ENCODE assay signal across 8 cellular contexts in the genomic region with DNA sequence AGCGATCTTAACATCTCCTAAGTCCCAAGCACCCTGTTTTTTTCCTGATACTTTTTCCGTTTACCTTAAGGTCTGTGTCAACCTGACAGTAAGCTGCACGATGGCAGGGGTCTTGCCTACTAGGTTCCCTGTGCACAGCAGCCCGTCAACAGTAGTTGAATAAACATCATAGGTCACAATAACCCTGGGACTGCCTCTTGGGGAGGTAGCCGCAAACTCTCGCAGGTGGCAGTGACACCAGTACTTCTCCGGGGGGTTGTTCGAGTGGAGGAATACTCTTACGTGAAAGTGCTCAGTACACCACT. TPM values are rescaled to one million over a fixed set of nuclear protein-coding genes. Genes with fewer than 3 reads are reported as not detected.
DNase-seq lines count a peak whose midpoint lies in the region; ATAC-seq, FAIRE-seq and TF ChIP-seq lines count a peak whose summit lies in the region.

No MANE protein-coding gene starts in this region.

- H3K4me2 ChIP-seq in GM12878 (ENCODE audit: control insufficient read depth, insufficient read depth) = peak overlapping the region; percentile 96

- no peaks in the 10 kb centered on the region for H3K36me3 ChIP-seq in BE2C
- H3K36me3 ChIP-seq in GM12878 (ENCODE audit: control insufficient read depth in 2 of 2, insufficient read depth in 2 of 2, low read length in 1 of 2) = peaks cover 0 to 4% of the 10 kb centered on the region in 2 experiments; a peak in 1 of 4 replicates
- H3K36me3 ChIP-seq in lung (ENCODE audit: control insufficient read depth in 2 of 2, insufficient read depth in 2 of 2, low read length in 2 of 2) = no peaks in the 10 kb centered on the region
- H3K36me3 ChIP-seq in uterus = no peaks in the 10 kb centered on the region

- POLR2A ChIA-PET in GM12878 (lab: Charles Lee) = interaction anchor here (0.7 to 1.5 kb wide), 4 partner anchors 23 to 354 kb away, joined by 3 to 6 read pairs (median 3); no protein-coding TSS in a partner anchor

- no peak for DNase-seq in BE2C
- DNase-seq in GM12878 (ENCODE audit: low read depth, low spot score) = no peak
- no peak for DNase-seq in lung (ENCODE audit: low spot score)
- no peak for DNase-seq in uterus
- no peak for DNase-seq in C1 segment of cervical spinal cord (lab: John Stamatoyannopoulos, UW)
- DNase-seq in iPS-NIHi7 (ENCODE audit: extremely low spot score) = no peak

- no peaks in the 10 kb centered on the region for H4K20me1 ChIP-seq in GM12878 (ENCODE audit: control insufficient read depth, insufficient read depth)

- ATAC-seq in GM19397 (IDR thresholded peaks at IDR 0.05; ENCODE audit: unreplicated experiment) = peak; percentile 49
- ATAC-seq in HG03432 (IDR thresholded peaks at IDR 0.05; ENCODE audit: unreplicated experiment) = peak; percentile 54
- ATAC-seq in GM12878 = peak; percentile 58
- ATAC-seq in lung (ENCODE audit: insufficient read depth, low FRiP score) = peak; percentile 12

- in situ Hi-C loops in GM12878 (cut with MboI) = no loop called here

- H3K9me3 ChIP-seq in BE2C = no peaks in the 10 kb centered on the region
- no peaks in the 10 kb centered on the region; the same call in 1 of the 3 replicates for H3K9me3 ChIP-seq in GM12878 (replicated peaks; ENCODE audit: control insufficient read depth, insufficient read depth, low read length)
- no peaks in the 10 kb centered on the region for H3K9me3 ChIP-seq in lung (ENCODE audit: control insufficient read depth in 2 of 2, insufficient read depth in 1 of 2, low read length in 1 of 2)
- H3K9me3 ChIP-seq in uterus = no peaks in the 10 kb centered on the region

- no TSS peak for BruUV-seq in GM12878 (replicated peaks; lab: Mats Ljungman, UMichigan)

- CTCF ChIA-PET in GM12878 (lab: Yijun Ruan, JAX) = interaction anchor here (1.0 to 6.4 kb wide), 9 partner anchors 12 to 666 kb away, joined by 3 to 43 read pairs (median 5); no protein-coding TSS in a partner anchor

- peak overlapping the region; percentile 86 for H3K9ac ChIP-seq in GM12878 (ENCODE audit: control insufficient read depth, insufficient read depth, low read length)

- H3K4me1 ChIP-seq in BE2C = no peaks in the 10 kb centered on the region
- no peaks in the 10 kb centered on the region for H3K4me1 ChIP-seq in GM12878 (ENCODE audit: control insufficient read depth, insufficient read depth, low read length)
- peaks cover 2 to 5% of the 10 kb centered on the region in 2 donors for H3K4me1 ChIP-seq in lung (ENCODE audit: control insufficient read depth in 2 of 2, insufficient read depth in 2 of 2, low read length in 2 of 2)
- H3K4me1 ChIP-seq in uterus = peaks cover 0 to 4% of the 10 kb centered on the region in 2 donors

- SMC1A ChIA-PET in GM12878 (lab: Charles Lee; ENCODE audit: uncharacterized antibody, unreplicated experiment) = interaction anchor here (0.6 to 2.8 kb wide), 7 partner anchors 9 to 317 kb away, joined by 3 to 20 read pairs (median 4); no protein-coding TSS in a partner anchor

- H2AFZ ChIP-seq in GM12878 (ENCODE audit: control insufficient read depth, low read depth, low read length) = peak overlapping the region; percentile 100

- no peak for FAIRE-seq in GM12878 (lab: Jason Lieb, UNC)

- RAD21 ChIA-PET in GM12878 (lab: Charles Lee; ENCODE audit: unreplicated experiment) = interaction anchor here (1.1 to 3.8 kb wide), 4 partner anchors 11 to 357 kb away, joined by 3 to 16 read pairs (median 7); a partner anchor contains a TSS

- no peak for TF ChIP-seq POLR2A in GM12878 (IDR thresholded peaks at IDR 0.05; ENCODE audit: low read depth, low read length)
- no peak for TF ChIP-seq POLR2A in uterus (IDR thresholded peaks at IDR 0.05)

- WGBS in GM12878 (ENCODE audit: insufficient coverage, insufficient replicate concordance, low lambda C conversion rate, missing lambda C conversion rate) = 8% methylated on average over 9 of the region's 9 CpGs
- 0 to 2% methylated on average over 9 of the region's 9 CpGs for WGBS in lung, 2 donors

- H3K27ac ChIP-seq in GM12878 (ENCODE audit: control insufficient read depth, insufficient read depth) = peak overlapping the region; percentile 83; the same call in 1 of the 2 replicates
- peak overlapping the region; percentile 95 to 96 for H3K27ac ChIP-seq in lung (ENCODE audit: low read depth in 1 of 2, low read length in 1 of 2)
- H3K27ac ChIP-seq in uterus = peak overlapping the region; percentile 74 to 94

- peaks cover 40% of the 10 kb centered on the region for H3K79me2 ChIP-seq in GM12878 (ENCODE audit: control insufficient read depth, insufficient read depth, low read length)

- H3K4me3 ChIP-seq in BE2C (ENCODE audit: low read depth, low read length) (peak overlapping the region; percentile 89), GM12878 (peak overlapping the region; percentile 96), lung (peak overlapping the region; percentile 73), uterus (peak overlapping the region; percentile 58 to 78)

- intact Hi-C loops in GM12878 (cut with micrococcal nuclease; ENCODE audit: unreplicated experiment) (loop anchor here (10.0 kb wide), 1 partner anchor 363 kb away; no protein-coding TSS in a partner anchor), uterus (cut with DNase I; ENCODE audit: low total_unique reads) (no loop called here)

- no peaks in the 10 kb centered on the region for H3K27me3 ChIP-seq in BE2C
- H3K27me3 ChIP-seq in GM12878 (replicated peaks in 1 of 2; ENCODE audit: control insufficient read depth in 2 of 2, insufficient read depth in 2 of 2, low read length in 1 of 2) = no peaks in the 10 kb centered on the region
- H3K27me3 ChIP-seq in lung (ENCODE audit: control insufficient read depth, insufficient read depth) = no peaks in the 10 kb centered on the region
- no peaks in the 10 kb centered on the region for H3K27me3 ChIP-seq in uterus

- TF ChIP-seq EP300 in GM12878 (IDR thresholded peaks at IDR 0.05; ENCODE audit: borderline replicate concordance in 1 of 2, control insufficient read depth in 1 of 2, low read depth in 2 of 2, low read length in 2 of 2) = no peak

- no peak for TF ChIP-seq RAD21 in GM12878 (IDR thresholded peaks at IDR 0.05; ENCODE audit: insufficient read depth, low read depth, low read length)

- no peak for TF ChIP-seq CTCF in BE2C (IDR thresholded peaks at IDR 0.05; ENCODE audit: low read depth, low read length)
- TF ChIP-seq CTCF in GM12878 (IDR thresholded peaks at IDR 0.05 in 2 of 3, conservative IDR thresholded peaks at IDR 0.05 in 1 of 3; ENCODE audit: control insufficient read depth in 2 of 3, extremely low read depth in 1 of 3, insufficient read depth in 1 of 3, low read depth in 3 of 3, low read length in 3 of 3) = no peak
- no peak for TF ChIP-seq CTCF in lung (IDR thresholded peaks at IDR 0.05; ENCODE audit: control extremely low read depth, extremely low read depth)
- TF ChIP-seq CTCF in uterus (IDR thresholded peaks at IDR 0.05) = no peak

TF ChIP-seq in GM12878, 131 proteins besides CTCF, POLR2A, EP300 and RAD21 (continues in another document):
- TF ChIP-seq, protein P1, sequence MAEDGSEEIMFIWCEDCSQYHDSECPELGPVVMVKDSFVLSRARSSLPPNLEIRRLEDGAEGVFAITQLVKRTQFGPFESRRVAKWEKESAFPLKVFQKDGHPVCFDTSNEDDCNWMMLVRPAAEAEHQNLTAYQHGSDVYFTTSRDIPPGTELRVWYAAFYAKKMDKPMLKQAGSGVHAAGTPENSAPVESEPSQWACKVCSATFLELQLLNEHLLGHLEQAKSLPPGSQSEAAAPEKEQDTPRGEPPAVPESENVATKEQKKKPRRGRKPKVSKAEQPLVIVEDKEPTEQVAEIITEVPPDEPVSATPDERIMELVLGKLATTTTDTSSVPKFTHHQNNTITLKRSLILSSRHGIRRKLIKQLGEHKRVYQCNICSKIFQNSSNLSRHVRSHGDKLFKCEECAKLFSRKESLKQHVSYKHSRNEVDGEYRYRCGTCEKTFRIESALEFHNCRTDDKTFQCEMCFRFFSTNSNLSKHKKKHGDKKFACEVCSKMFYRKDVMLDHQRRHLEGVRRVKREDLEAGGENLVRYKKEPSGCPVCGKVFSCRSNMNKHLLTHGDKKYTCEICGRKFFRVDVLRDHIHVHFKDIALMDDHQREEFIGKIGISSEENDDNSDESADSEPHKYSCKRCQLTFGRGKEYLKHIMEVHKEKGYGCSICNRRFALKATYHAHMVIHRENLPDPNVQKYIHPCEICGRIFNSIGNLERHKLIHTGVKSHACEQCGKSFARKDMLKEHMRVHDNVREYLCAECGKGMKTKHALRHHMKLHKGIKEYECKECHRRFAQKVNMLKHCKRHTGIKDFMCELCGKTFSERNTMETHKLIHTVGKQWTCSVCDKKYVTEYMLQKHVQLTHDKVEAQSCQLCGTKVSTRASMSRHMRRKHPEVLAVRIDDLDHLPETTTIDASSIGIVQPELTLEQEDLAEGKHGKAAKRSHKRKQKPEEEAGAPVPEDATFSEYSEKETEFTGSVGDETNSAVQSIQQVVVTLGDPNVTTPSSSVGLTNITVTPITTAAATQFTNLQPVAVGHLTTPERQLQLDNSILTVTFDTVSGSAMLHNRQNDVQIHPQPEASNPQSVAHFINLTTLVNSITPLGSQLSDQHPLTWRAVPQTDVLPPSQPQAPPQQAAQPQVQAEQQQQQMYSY (CRISPR knock-in tag; IDR thresholded peaks at IDR 0.05) = no peak
- TF ChIP-seq IKZF2 (IDR thresholded peaks at IDR 0.05) = 0 out of 4 replicates have a peak, but pooled peaks of 1 of the 2 experiments have one; percentile 11
- no peak for TF ChIP-seq PML (IDR thresholded peaks at IDR 0.05; ENCODE audit: low read length)
- TF ChIP-seq EGR1 (IDR thresholded peaks at IDR 0.05; ENCODE audit: borderline replicate concordance in 1 of 2, low read depth in 2 of 2, low read length in 2 of 2) = no peak

RNA-seq across cellular contexts. Expression of a gene that starts 0.4 kb away (rescaled TPM):
- polyA plus RNA-seq in BE2C (2012; ENCODE audit: insufficient read depth, insufficient read length, low read depth) = 60.9 TPM
- total RNA-seq in GM12878 (2013; cell fraction: nucleolus; rRNA removed) = 481 and 495 TPM in 2 replicates
- 58.9 and 65.9 TPM in 2 replicates for total RNA-seq in GM12878 (2014; rRNA removed)
- total RNA-seq in GM12878 (2014; rRNA removed; fragmentation: Illumina TruSeq; extraction: Trizol) = 86.7 and 87.1 TPM in 2 replicates
- total RNA-seq in GM12878 (2021) = 155 and 156 TPM in 2 replicates
- polyA plus RNA-seq in GM12878 (2011; ENCODE audit: low read depth) = 42.3 TPM
- polyA plus RNA-seq in GM12878 (2011; rRNA removed) = 169 and 267 TPM in 2 replicates
- 62.6 and 115 TPM in 2 replicates for polyA plus RNA-seq in GM12878 (2011; cell fraction: cytosol; rRNA removed)
- 237 and 363 TPM in 2 replicates for polyA plus RNA-seq in GM12878 (2011; cell fraction: nucleus; rRNA removed)
- 70.0 and 88.4 TPM in 2 replicates for polyA plus RNA-seq in GM12878 (2012)
- polyA plus RNA-seq in GM12878 (2014; fragmentation: Illumina TruSeq; extraction: Trizol) = 75.3 and 105 TPM in 2 replicates
- polyA plus RNA-seq in GM12878 (2014; fragmentation: Nextera tagmentation; extraction: Ambion mirVana) = 10 to 100 TPM; 16.0 to 20.0 TPM
- 58.8 and 61.1 TPM in 2 replicates for polyA plus RNA-seq in GM12878 (2014; rRNA removed)
- 100 to 1,000 TPM; 130 to 134 TPM for polyA plus RNA-seq in GM12878 (2016; fragmentation: Nextera tagmentation; extraction: Ambion mirVana)
- polyA minus RNA-seq in GM12878 (2011; rRNA and poly(A)+ RNA removed) = 99.0 and 102 TPM in 2 replicates
- 75.7 and 96.6 TPM in 2 replicates for polyA minus RNA-seq in GM12878 (2011; cell fraction: cytosol; rRNA and poly(A)+ RNA removed)
- polyA minus RNA-seq in GM12878 (2011; cell fraction: nucleus; rRNA and poly(A)+ RNA removed) = 161 and 256 TPM in 2 replicates
- total RNA-seq in lung = 100 to 1,000 TPM; 239 to 372 TPM
- 10 to 100 TPM; 33.8 to 87.1 TPM for polyA plus RNA-seq in lung
- total RNA-seq in uterus = 100 to 1,000 TPM in 3 of 4 donors, 10 to 100 TPM in 1; 74.3 to 317 (median 164) TPM
